ENCODE assay signal across 19 cellular contexts in the genomic region with DNA sequence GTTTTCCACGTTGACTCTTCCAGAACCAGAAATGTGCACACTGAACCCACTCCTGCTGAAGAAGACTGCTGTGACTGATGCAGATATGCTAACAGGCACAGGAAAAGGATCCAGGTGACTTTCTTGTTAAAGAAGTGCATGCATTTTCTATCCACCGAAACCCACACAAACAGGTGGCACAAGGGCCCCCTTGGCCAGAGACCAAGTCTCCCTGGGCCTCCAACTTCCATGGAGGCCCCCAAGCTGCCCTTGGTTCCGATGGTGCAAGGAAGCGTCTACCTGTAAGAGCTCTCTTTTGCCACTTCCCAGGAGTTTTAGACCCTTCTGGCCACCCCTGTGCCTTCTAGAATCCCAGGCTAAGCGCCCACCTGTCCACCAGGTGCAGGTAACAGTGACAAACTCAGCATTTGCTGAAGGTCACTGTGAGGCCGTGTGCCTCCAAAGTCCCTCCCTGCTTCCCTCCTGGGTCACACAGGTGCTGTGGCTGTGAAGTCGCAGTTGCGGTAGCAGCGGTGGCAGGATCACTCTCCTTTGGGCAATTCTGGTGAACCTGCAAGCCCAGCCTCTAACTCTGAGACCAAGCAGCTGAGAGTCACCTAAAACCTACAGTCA.
"Had no signal": no experiment of that assay in that cellular context is flagged by ENCODE, and none has a peak within 500 bp of the region (broad histone marks: within the 10 kb centered on the region; RNA-seq: fewer than 3 reads in every experiment).

No MANE protein-coding gene starts in this region.

- H3K27ac Mint-ChIP-seq: activated naive CD8-positive, alpha-beta T cell; natural killer cell treated with Interleukin-12 subunit alpha and Interleukin-12 subunit beta and Interleukin-15 and Interleukin-18, amount 100 ng/mL, for 72 hours; progenitor cell of endocrine pancreas had no signal

- DNase-seq: activated CD4-positive, alpha-beta T cell treated with anti-CD3 and anti-CD28 coated beads, Interleukin-2, amount 50 U/mL, for 4 hours; activated CD4-positive, CD25-positive, alpha-beta regulatory T cell treated with anti-CD3 and anti-CD28 coated beads, Interleukin-2, amount 50 U/mL, for 72 hours; activated gamma-delta T cell treated with Interleukin-2 at 50 U/mL for 16 hours; amniotic stem cell; hypothalamus; kidney glomerular epithelial cell; mesenchymal stem cell; occipital lobe; right cardiac atrium; stimulated activated CD4-positive, alpha-beta T cell treated with anti-CD3 and anti-CD28 coated beads, Interleukin-4, amount 100 ng/mL, for 24 hours; stimulated activated CD8-positive, alpha-beta memory T cell treated with anti-CD3 and anti-CD28 coated beads, Interleukin-4, amount 100 ng/mL, for 48 hours; stimulated activated naive CD4-positive, alpha-beta T cell treated with Interleukin-2 at 50 U/mL for 16 hours; substantia nigra; transverse colon had no signal

- H3K27me3 ChIP-seq: transverse colon had no signal

- H3K36me3 ChIP-seq: transverse colon had no signal

- H3K9me3 Mint-ChIP-seq: natural killer cell treated with Interleukin-12 subunit alpha and Interleukin-12 subunit beta and Interleukin-15 and Interleukin-18, amount 100 ng/mL, for 72 hours had no signal

- H3K4me1 ChIP-seq: transverse colon had no signal

- H3K36me3 Mint-ChIP-seq: activated naive CD8-positive, alpha-beta T cell; natural killer cell treated with Interleukin-12 subunit alpha and Interleukin-12 subunit beta and Interleukin-15 and Interleukin-18, amount 100 ng/mL, for 72 hours had no signal

- H3K4me3 Mint-ChIP-seq: activated naive CD8-positive, alpha-beta T cell; natural killer cell treated with Interleukin-12 subunit alpha and Interleukin-12 subunit beta and Interleukin-15 and Interleukin-18, amount 100 ng/mL, for 72 hours had no signal

- ATAC-seq: esophagus mucosa, right cardiac atrium had no signal

- H3K9me3 ChIP-seq: transverse colon had no signal

- H3K27ac ChIP-seq: skin epidermis, transverse colon had no signal

- H3K4me3 ChIP-seq: skin epidermis, transverse colon had no signal
